ENCODE assay signal across 23 cellular contexts in genomic region chr5:14082523-14082922, GRCh38.
"Had no signal": no experiment of that assay in that cellular context is flagged by ENCODE, and none has a peak within 500 bp of the region (broad histone marks: within the 10 kb centered on the region; RNA-seq: fewer than 3 reads in every experiment).

No MANE protein-coding gene starts in this region.

- H3K79me2 ChIP-seq: parathyroid adenoma had no signal

- H3K4me2 ChIP-seq: neural progenitor cell had no signal

- FAIRE-seq: small intestine had no signal

- H3K27me3 ChIP-seq: neural progenitor cell, right lobe of liver, sigmoid colon, stomach, thyroid gland, tibial nerve, upper lobe of left lung, uterus had no signal

- H3K36me3 ChIP-seq: neural progenitor cell, right lobe of liver, sigmoid colon, stomach, thoracic aorta, thyroid gland, tibial nerve, upper lobe of left lung, uterus had no signal

- H3K4me3 ChIP-seq: neural progenitor cell, psoas muscle, right lobe of liver, sigmoid colon, stomach, thoracic aorta, thyroid gland, tibial nerve, upper lobe of left lung, uterus had no signal

- H3K9ac ChIP-seq: neural progenitor cell, parathyroid adenoma had no signal

- H3K4me1 ChIP-seq: neural progenitor cell, parathyroid adenoma, psoas muscle, right lobe of liver, sigmoid colon, stomach, thyroid gland, tibial nerve, upper lobe of left lung, uterus had no signal

- H3K9me3 ChIP-seq: psoas muscle, right lobe of liver, sigmoid colon, stomach, thoracic aorta, thyroid gland, tibial nerve, upper lobe of left lung, uterus had no signal

- DNase-seq: naive thymus-derived CD4-positive, alpha-beta T cell; natural killer cell; occipital lobe; psoas muscle; right cardiac atrium; right lobe of liver; sigmoid colon; small intestine; stimulated activated CD4-positive, alpha-beta T cell treated with anti-CD3 and anti-CD28 coated beads, Interleukin-15, amount 100 ng/mL, for 24 hours; stimulated activated CD4-positive, alpha-beta T cell treated with anti-CD3 and anti-CD28 coated beads, Interleukin-2, amount 100 ng/mL, for 24 hours; stimulated activated CD4-positive, alpha-beta T cell treated with anti-CD3 and anti-CD28 coated beads, Interleukin-2, amount 100 ng/mL, for 48 hours; stimulated activated CD4-positive, alpha-beta T cell treated with anti-CD3 and anti-CD28 coated beads, Interleukin-4, amount 100 ng/mL, for 24 hours; stimulated activated naive B cell treated with anti-CD40 and anti-IgM and Interleukin-4, amounts not matched to agents 10 μg/mL and 1 μg/mL and 100 μg/mL, for 72 hours; stimulated activated naive CD4-positive, alpha-beta T cell treated with Interleukin-2 at 50 U/mL for 16 hours; stomach; thyroid gland; trophoblast cell; upper lobe of left lung; uterus had no signal

- H3K27ac ChIP-seq: neural progenitor cell, parathyroid adenoma, psoas muscle, right lobe of liver, sigmoid colon, stomach, thoracic aorta, thyroid gland, tibial nerve, upper lobe of left lung, uterus had no signal

- H2AFZ ChIP-seq: neural progenitor cell, parathyroid adenoma had no signal
